ENCODE assay signal across 18 cellular contexts in genomic region chr10:23557777-23558176, GRCh38.
A peak's percentile ranks its signal among the peaks of the same experiment; 100 is the strongest.
DNase-seq lines count a peak whose midpoint lies in the region; ATAC-seq and TF ChIP-seq lines count a peak whose summit lies in the region.
"Had no signal": no experiment of that assay in that cellular context is flagged by ENCODE, and none has a peak within 500 bp of the region (broad histone marks: within the 10 kb centered on the region; RNA-seq: fewer than 3 reads in every experiment).

No MANE protein-coding gene starts in this region.

- peaks cover 3% of the 10 kb centered on the region for H3K9me3 Mint-ChIP-seq in activated CD8-positive, alpha-beta T cell treated with anti-CD3 and anti-CD28 coated beads for 36 hours
- no peaks in the 10 kb centered on the region for H3K9me3 Mint-ChIP-seq in activated CD8-positive, alpha-beta T cell treated with anti-CD3 and anti-CD28 coated beads, Interleukin-2, amount 10 ng/mL, durations not matched to agents 7 days and 5 days (ENCODE audit: insufficient read depth)
- H3K9me3 Mint-ChIP-seq in activated naive CD8-positive, alpha-beta T cell treated with anti-CD3 and anti-CD28 coated beads, Interleukin-2, amount 50 U/mL, for 24 hours = peaks cover 8% of the 10 kb centered on the region
- peaks cover 4 to 12% (median 8%) of the 10 kb centered on the region in 7 donors for H3K9me3 Mint-ChIP-seq in CD14-positive monocyte
- H3K9me3 Mint-ChIP-seq: CD8-positive, alpha-beta T cell had no signal

- H3K27ac Mint-ChIP-seq in activated CD8-positive, alpha-beta T cell treated with anti-CD3 and anti-CD28 coated beads for 36 hours = peak overlapping the region; percentile 13
- H3K27ac Mint-ChIP-seq in activated CD8-positive, alpha-beta T cell treated with anti-CD3 and anti-CD28 coated beads, Interleukin-2, amount 10 ng/mL, durations not matched to agents 7 days and 5 days = no peak overlapping the region
- peak overlapping the region; percentile 45 for H3K27ac Mint-ChIP-seq in activated naive CD8-positive, alpha-beta T cell treated with anti-CD3 and anti-CD28 coated beads, Interleukin-2, amount 50 U/mL, for 24 hours
- H3K27ac Mint-ChIP-seq in CD14-positive monocyte = no peak overlapping the region
- H3K27ac Mint-ChIP-seq: B cell; CD8-positive, alpha-beta T cell had no signal

- DNase-seq in activated CD8-positive, alpha-beta T cell treated with anti-CD3 and anti-CD28 coated beads for 36 hours = no peak
- no peak for DNase-seq in activated CD8-positive, alpha-beta T cell treated with anti-CD3 and anti-CD28 coated beads, Interleukin-2, amount 10 ng/mL, durations not matched to agents 7 days and 5 days
- peak; percentile 1 for DNase-seq in M059J (ENCODE audit: low read depth)
- no peak for DNase-seq in activated naive CD8-positive, alpha-beta T cell treated with anti-CD3 and anti-CD28 coated beads, Interleukin-2, amount 50 U/mL, for 24 hours
- peak; percentile 64 for DNase-seq in fibroblast of the aortic adventitia (ENCODE audit: low read depth)
- no peak for DNase-seq in SK-N-DZ (ENCODE audit: low spot score)
- DNase-seq in NOMO-1 treated with dmso at 0.1 percent for 144 hours (lab: John Stamatoyannopoulos, UW; ENCODE audit: unreplicated experiment) = no peak
- no peak for DNase-seq in CD14-positive monocyte (ENCODE audit: low spot score)
- DNase-seq: CD8-positive, alpha-beta T cell; DMS53; KBM-7; NCI-H1436; NCI-H1930; NCI-H345; NCI-H524 treated with DMSO at 0.1 percent for 48 hours; Peyer's patch; Right ventricle myocardium superior had no signal

- POLR2A ChIA-PET in activated CD8-positive, alpha-beta T cell treated with anti-CD3 and anti-CD28 coated beads for 36 hours (lab: Charles Lee) = no interaction called here
- POLR2A ChIA-PET in activated CD8-positive, alpha-beta T cell treated with anti-CD3 and anti-CD28 coated beads, Interleukin-2, amount 10 ng/mL, durations not matched to agents 7 days and 5 days (lab: Charles Lee) = no interaction called here

- H3K4me1 Mint-ChIP-seq in activated CD8-positive, alpha-beta T cell treated with anti-CD3 and anti-CD28 coated beads for 36 hours (ENCODE audit: low read depth) = peaks cover 20% of the 10 kb centered on the region
- H3K4me1 Mint-ChIP-seq in activated CD8-positive, alpha-beta T cell treated with anti-CD3 and anti-CD28 coated beads, Interleukin-2, amount 10 ng/mL, durations not matched to agents 7 days and 5 days (ENCODE audit: low read depth) = no peaks in the 10 kb centered on the region
- peaks cover 28% of the 10 kb centered on the region for H3K4me1 Mint-ChIP-seq in activated naive CD8-positive, alpha-beta T cell treated with anti-CD3 and anti-CD28 coated beads, Interleukin-2, amount 50 U/mL, for 24 hours
- peaks cover 15% of the 10 kb centered on the region for H3K4me1 Mint-ChIP-seq in CD14-positive monocyte
- H3K4me1 Mint-ChIP-seq: B cell had no signal

- H3K4me3 ChIP-seq in fibroblast of the aortic adventitia (ENCODE audit: low read depth, low read length) = no peak overlapping the region
- H3K4me3 ChIP-seq: Peyer's patch had no signal

- no peak for ATAC-seq in activated CD8-positive, alpha-beta T cell treated with anti-CD3 and anti-CD28 coated beads for 36 hours
- ATAC-seq in activated CD8-positive, alpha-beta T cell treated with anti-CD3 and anti-CD28 coated beads, Interleukin-2, amount 10 ng/mL, durations not matched to agents 7 days and 5 days = no peak
- no peak for ATAC-seq in activated naive CD8-positive, alpha-beta T cell treated with anti-CD3 and anti-CD28 coated beads, Interleukin-2, amount 50 U/mL, for 24 hours
- ATAC-seq: CD8-positive, alpha-beta T cell had no signal

- no peak overlapping the region for H3K4me3 Mint-ChIP-seq in activated CD8-positive, alpha-beta T cell treated with anti-CD3 and anti-CD28 coated beads for 36 hours
- H3K4me3 Mint-ChIP-seq in activated CD8-positive, alpha-beta T cell treated with anti-CD3 and anti-CD28 coated beads, Interleukin-2, amount 10 ng/mL, durations not matched to agents 7 days and 5 days = no peak overlapping the region
- peak overlapping the region; percentile 39 for H3K4me3 Mint-ChIP-seq in activated naive CD8-positive, alpha-beta T cell treated with anti-CD3 and anti-CD28 coated beads, Interleukin-2, amount 50 U/mL, for 24 hours
- H3K4me3 Mint-ChIP-seq in CD14-positive monocyte = no peak overlapping the region
- H3K4me3 Mint-ChIP-seq: B cell; CD8-positive, alpha-beta T cell had no signal

- TF ChIP-seq CTCF in activated CD8-positive, alpha-beta T cell treated with anti-CD3 and anti-CD28 coated beads for 36 hours (IDR thresholded peaks at IDR 0.05) = no peak
- TF ChIP-seq CTCF in fibroblast of the aortic adventitia (IDR thresholded peaks at IDR 0.05; ENCODE audit: insufficient read depth, low read length) = no peak
- no peak for TF ChIP-seq CTCF in CD14-positive monocyte (IDR thresholded peaks at IDR 0.05)

- intact Hi-C loops in activated CD8-positive, alpha-beta T cell treated with anti-CD3 and anti-CD28 coated beads for 36 hours (cut with micrococcal nuclease) = no loop called here
- intact Hi-C loops in CD14-positive monocyte (cut with micrococcal nuclease) = no loop called here

- CTCF ChIA-PET in activated CD8-positive, alpha-beta T cell treated with anti-CD3 and anti-CD28 coated beads for 36 hours (lab: Charles Lee) = interaction anchor here (1.2 to 1.5 kb wide), 2 partner anchors 26 to 41 kb away, joined by 3 to 4 read pairs; no protein-coding TSS in a partner anchor
- CTCF ChIA-PET in activated CD8-positive, alpha-beta T cell treated with anti-CD3 and anti-CD28 coated beads, Interleukin-2, amount 10 ng/mL, durations not matched to agents 7 days and 5 days (lab: Charles Lee) = no interaction called here

- H3K36me3 Mint-ChIP-seq in activated CD8-positive, alpha-beta T cell treated with anti-CD3 and anti-CD28 coated beads for 36 hours (ENCODE audit: low read depth) = no peaks in the 10 kb centered on the region
- no peaks in the 10 kb centered on the region for H3K36me3 Mint-ChIP-seq in activated CD8-positive, alpha-beta T cell treated with anti-CD3 and anti-CD28 coated beads, Interleukin-2, amount 10 ng/mL, durations not matched to agents 7 days and 5 days (ENCODE audit: low read depth)
- H3K36me3 Mint-ChIP-seq in activated naive CD8-positive, alpha-beta T cell treated with anti-CD3 and anti-CD28 coated beads, Interleukin-2, amount 50 U/mL, for 24 hours (ENCODE audit: low read depth) = peaks cover 4% of the 10 kb centered on the region
- no peaks in the 10 kb centered on the region for H3K36me3 Mint-ChIP-seq in CD14-positive monocyte
- H3K36me3 Mint-ChIP-seq: CD8-positive, alpha-beta T cell had no signal

- H3K27me3 Mint-ChIP-seq in activated CD8-positive, alpha-beta T cell treated with anti-CD3 and anti-CD28 coated beads for 36 hours = no peaks in the 10 kb centered on the region
- H3K27me3 Mint-ChIP-seq in activated CD8-positive, alpha-beta T cell treated with anti-CD3 and anti-CD28 coated beads, Interleukin-2, amount 10 ng/mL, durations not matched to agents 7 days and 5 days (ENCODE audit: low read depth) = no peaks in the 10 kb centered on the region
- H3K27me3 Mint-ChIP-seq in activated naive CD8-positive, alpha-beta T cell treated with anti-CD3 and anti-CD28 coated beads, Interleukin-2, amount 50 U/mL, for 24 hours = no peaks in the 10 kb centered on the region
- H3K27me3 Mint-ChIP-seq in CD14-positive monocyte (ENCODE audit: low read depth in 3 of 3) = peaks cover 0 to 2% (median 0%) of the 10 kb centered on the region in 3 donors

Comparison
In these comparisons a context has a peak if more than half of its experiments do, and no peak if none do; other contexts are left out.
1. H3K27ac Mint-ChIP-seq: peak in activated CD8-positive, alpha-beta T cell treated with anti-CD3 and anti-CD28 coated beads for 36 hours (single experiment) and activated naive CD8-positive, alpha-beta T cell treated with anti-CD3 and anti-CD28 coated beads, Interleukin-2, amount 50 U/mL, for 24 hours (single experiment); none in activated CD8-positive, alpha-beta T cell treated with anti-CD3 and anti-CD28 coated beads, Interleukin-2, amount 10 ng/mL, durations not matched to agents 7 days and 5 days (single experiment) and CD14-positive monocyte (0 of 7).
2. DNase-seq: peak in M059J (single experiment) and fibroblast of the aortic adventitia (single experiment); none in activated CD8-positive, alpha-beta T cell treated with anti-CD3 and anti-CD28 coated beads for 36 hours (single experiment), activated CD8-positive, alpha-beta T cell treated with anti-CD3 and anti-CD28 coated beads, Interleukin-2, amount 10 ng/mL, durations not matched to agents 7 days and 5 days (single experiment), activated naive CD8-positive, alpha-beta T cell treated with anti-CD3 and anti-CD28 coated beads, Interleukin-2, amount 50 U/mL, for 24 hours (single experiment), SK-N-DZ (single experiment), NOMO-1 treated with dmso at 0.1 percent for 144 hours (single experiment) and CD14-positive monocyte (single experiment).